Comparison of ENCODE assay signal across 19 cellular contexts in genomic region chr1:2372551-2373490, GRCh38. TPM values are rescaled to one million over a fixed set of nuclear protein-coding genes. Genes with fewer than 3 reads are reported as not detected.
DNase-seq lines count a peak whose midpoint lies in the region; ATAC-seq, FAIRE-seq and TF ChIP-seq lines count a peak whose summit lies in the region.
"Had no signal": no experiment of that assay in that cellular context is flagged by ENCODE, and none has a peak within 500 bp of the region (broad histone marks: within the 10 kb centered on the region; RNA-seq: fewer than 3 reads in every experiment).

No MANE protein-coding gene starts in this region.

- DNase-seq in cardiac septum (ENCODE audit: low spot score) (peak; percentile 70), heart right ventricle (no peak), kidney (peak; percentile 65), aorta (peak; percentile 46 to 67), Karpas-422 (no peak), H9 (no peak), SIG-M5 treated with dmso at 0.1 percent for 504 hours (lab: John Stamatoyannopoulos, UW; ENCODE audit: unreplicated experiment) (no peak)
- no peak for DNase-seq in activated naive CD8-positive, alpha-beta T cell treated with anti-CD3 and anti-CD28 coated beads, Interleukin-2, amount 50 U/mL, for 24 hours
- DNase-seq: activated naive CD4-positive, alpha-beta T cell treated with Interleukin-2 at 50 U/mL for 16 hours; brain microvascular endothelial cell; kidney glomerular epithelial cell; NCI-H146; NCI-H2227 treated with DMSO at 0.1 percent for 48 hours; stimulated activated CD4-positive, alpha-beta T cell treated with anti-CD3 and anti-CD28 coated beads, Interleukin-12 subunit alpha, Interleukin-12 subunit beta, amount 100 ng/mL, for 4 hours; stimulated activated naive CD4-positive, alpha-beta T cell; T-helper 9 cell had no signal

- H2BK15ac ChIP-seq in H9 (ENCODE audit: low read depth, low read length): no peak overlapping the region

- H2AFZ ChIP-seq in Karpas-422 (ENCODE audit: low read length) (no peak overlapping the region), H9 (ENCODE audit: low read length) (no peak overlapping the region)
- H2AFZ ChIP-seq: parathyroid adenoma had no signal

- H3K79me2 ChIP-seq in Karpas-422 (ENCODE audit: low read length) (no peaks in the 10 kb centered on the region), H9 (ENCODE audit: insufficient read depth, low read length) (no peaks in the 10 kb centered on the region)
- H3K79me2 ChIP-seq: parathyroid adenoma had no signal

- no peak overlapping the region for H4K5ac ChIP-seq in H9 (ENCODE audit: insufficient read length, low read depth, low read length)

- ATAC-seq in heart right ventricle (no peak), aorta (ENCODE audit: low FRiP score) (no peak)
- peak; percentile 18 for ATAC-seq in activated naive CD8-positive, alpha-beta T cell treated with anti-CD3 and anti-CD28 coated beads, Interleukin-2, amount 50 U/mL, for 24 hours
- ATAC-seq: CD8-positive, alpha-beta T cell had no signal

- no peaks in the 10 kb centered on the region for H3K79me1 ChIP-seq in H9 (ENCODE audit: insufficient read depth, low read depth, low read length, poor library complexity, severe bottlenecking)

- H3K23me2 ChIP-seq in H9 (ENCODE audit: insufficient read length, low read depth, low read length, poor library complexity, severe bottlenecking): no peaks in the 10 kb centered on the region

- H3K27me3 ChIP-seq in heart right ventricle (no peaks in the 10 kb centered on the region), aorta (ENCODE audit: control insufficient read depth in 1 of 2, insufficient read depth in 2 of 2, low read length in 1 of 2) (no peaks in the 10 kb centered on the region), Karpas-422 (ENCODE audit: low read length) (no peaks in the 10 kb centered on the region), H9 (ENCODE audit: insufficient read depth, low read length) (no peaks in the 10 kb centered on the region)
- H3K27me3 ChIP-seq: brain microvascular endothelial cell, dorsolateral prefrontal cortex had no signal

- H3K9me3 ChIP-seq in heart right ventricle: no peaks in the 10 kb centered on the region
- no peaks in the 10 kb centered on the region for H3K9me3 ChIP-seq in kidney (ENCODE audit: control insufficient read depth in 1 of 2, low read length in 2 of 2)
- no peaks in the 10 kb centered on the region for H3K9me3 ChIP-seq in aorta (ENCODE audit: control insufficient read depth, low read length)
- H3K9me3 ChIP-seq in Karpas-422 (ENCODE audit: low read length): no peaks in the 10 kb centered on the region
- H3K9me3 ChIP-seq in H9 (ENCODE audit: control insufficient read depth, low read depth, low read length): no peaks in the 10 kb centered on the region

- no peaks in the 10 kb centered on the region for H3K36me3 Mint-ChIP-seq in activated naive CD8-positive, alpha-beta T cell treated with anti-CD3 and anti-CD28 coated beads, Interleukin-2, amount 50 U/mL, for 24 hours (ENCODE audit: low read depth)
- peaks cover 0 to 15% (median 3%) of the 10 kb centered on the region in 3 experiments; a peak in 4 of 7 replicates for H3K36me3 Mint-ChIP-seq in H9 (ENCODE audit: insufficient read depth in 1 of 3, low read depth in 3 of 3)

- H2BK20ac ChIP-seq in H9 (ENCODE audit: low read depth, low read length, poor library complexity, severe bottlenecking): no peak overlapping the region

- H3K4ac ChIP-seq in H9 (ENCODE audit: low read depth, low read length): no peak overlapping the region

- H3K36me3 ChIP-seq in heart right ventricle (peaks cover 0 to 22% (median 0%) of the 10 kb centered on the region in 9 donors), kidney (ENCODE audit: control insufficient read depth in 1 of 2, insufficient read depth in 2 of 2, low read length in 2 of 2) (peaks cover 2 to 8% of the 10 kb centered on the region in 2 donors), aorta (ENCODE audit: control insufficient read depth in 1 of 2, insufficient read depth in 2 of 2, low read length in 1 of 2) (no peaks in the 10 kb centered on the region), Karpas-422 (ENCODE audit: insufficient read depth, low read length) (no peaks in the 10 kb centered on the region)
- H3K36me3 ChIP-seq: brain microvascular endothelial cell had no signal

- no peak overlapping the region for H2BK5ac ChIP-seq in H9 (ENCODE audit: insufficient read length, low read length)

- H2BK120ac ChIP-seq in H9 (ENCODE audit: low read depth, low read length, poor library complexity, severe bottlenecking): no peak overlapping the region

- no peak overlapping the region for H3K9ac ChIP-seq in kidney (ENCODE audit: low read length in 2 of 2)
- no peak overlapping the region for H3K9ac ChIP-seq in Karpas-422 (ENCODE audit: low read length)
- no peak overlapping the region for H3K9ac ChIP-seq in H9 (ENCODE audit: extremely low read depth, insufficient read length, low read length)
- H3K9ac ChIP-seq: parathyroid adenoma had no signal

- H3K27ac ChIP-seq in heart right ventricle (no peak overlapping the region), kidney (ENCODE audit: low read depth in 2 of 2, low read length in 2 of 2) (no peak overlapping the region), aorta (ENCODE audit: low read depth in 1 of 2, low read length in 2 of 2) (no peak overlapping the region), Karpas-422 (ENCODE audit: low read length) (no peak overlapping the region), H9 (ENCODE audit: insufficient read length, low read depth, low read length) (no peak overlapping the region)
- H3K27ac ChIP-seq: brain microvascular endothelial cell, parathyroid adenoma had no signal

- no peak overlapping the region for H3K56ac ChIP-seq in H9 (ENCODE audit: insufficient read length, low read depth, low read length)

- no peaks in the 10 kb centered on the region for H3K9me2 ChIP-seq in Karpas-422 (replicated peaks; ENCODE audit: insufficient read depth, low read length)

- no peak overlapping the region for H3K23ac ChIP-seq in H9 (ENCODE audit: insufficient read length, low read depth, low read length)

- H3K9me3 Mint-ChIP-seq in activated naive CD8-positive, alpha-beta T cell treated with anti-CD3 and anti-CD28 coated beads, Interleukin-2, amount 50 U/mL, for 24 hours: no peaks in the 10 kb centered on the region
- peaks cover 0 to 3% of the 10 kb centered on the region in 2 experiments; a peak in 2 of 5 replicates for H3K9me3 Mint-ChIP-seq in H9
- H3K9me3 Mint-ChIP-seq: CD8-positive, alpha-beta T cell had no signal

- no peak overlapping the region for H4K8ac ChIP-seq in H9 (replicated peaks; ENCODE audit: insufficient read length, low read depth, low read length)

- no peak overlapping the region for H3K18ac ChIP-seq in H9 (ENCODE audit: insufficient read length, low read depth, low read length)

- H3K4me2 ChIP-seq in Karpas-422 (ENCODE audit: low read depth, low read length, poor library complexity, severe bottlenecking) (no peak overlapping the region), H9 (ENCODE audit: insufficient read depth, insufficient read length, low read length) (no peak overlapping the region)

- H2AK5ac ChIP-seq in H9 (ENCODE audit: insufficient read length, low read length): no peak overlapping the region

- H3K27me3 Mint-ChIP-seq in activated naive CD8-positive, alpha-beta T cell treated with anti-CD3 and anti-CD28 coated beads, Interleukin-2, amount 50 U/mL, for 24 hours: no peaks in the 10 kb centered on the region
- no peaks in the 10 kb centered on the region; the same call in none of the 2 replicates for H3K27me3 Mint-ChIP-seq in H9 (ENCODE audit: low read depth)

- no peak overlapping the region for H3T11ph ChIP-seq in H9 (ENCODE audit: low read length)

- no peak overlapping the region for H3K4me3 Mint-ChIP-seq in activated naive CD8-positive, alpha-beta T cell treated with anti-CD3 and anti-CD28 coated beads, Interleukin-2, amount 50 U/mL, for 24 hours
- H3K4me3 Mint-ChIP-seq in H9: no peak overlapping the region
- H3K4me3 Mint-ChIP-seq: CD8-positive, alpha-beta T cell had no signal

- H4K20me1 ChIP-seq in Karpas-422 (ENCODE audit: insufficient read depth, low read depth, low read length) (peaks cover 4% of the 10 kb centered on the region; the same call in 1 of the 2 replicates), H9 (ENCODE audit: control insufficient read depth, insufficient read depth, insufficient read length) (no peaks in the 10 kb centered on the region)

- H2BK12ac ChIP-seq in H9 (ENCODE audit: insufficient read length, low read depth, low read length): no peak overlapping the region

- H4K91ac ChIP-seq in H9 (ENCODE audit: insufficient read length, low read depth, low read length): no peak overlapping the region

- H3K27ac Mint-ChIP-seq in activated naive CD8-positive, alpha-beta T cell treated with anti-CD3 and anti-CD28 coated beads, Interleukin-2, amount 50 U/mL, for 24 hours: no peak overlapping the region
- H3K27ac Mint-ChIP-seq in H9: no peak overlapping the region
- H3K27ac Mint-ChIP-seq: CD8-positive, alpha-beta T cell had no signal

- H3K4me3 ChIP-seq in heart right ventricle (no peak overlapping the region), kidney (ENCODE audit: low read length in 2 of 2) (no peak overlapping the region), aorta (ENCODE audit: low read length in 2 of 2) (no peak overlapping the region), Karpas-422 (ENCODE audit: low read length) (no peak overlapping the region)
- H3K4me3 ChIP-seq: dorsolateral prefrontal cortex had no signal

- H3K14ac ChIP-seq in H9 (ENCODE audit: insufficient read depth, low read length): no peak overlapping the region; the same call in 1 of the 2 replicates

- WGBS in heart right ventricle, 2 donors: 94 to 95% methylated on average over 36 of the region's 36 CpGs
- WGBS in aorta, 2 donors: 91 to 92% methylated on average over 34 to 36 of the region's 36 CpGs
- WGBS in H9 (ENCODE audit: extremely low coverage, insufficient read length, low lambda C conversion rate): no CpG with 5 or more reads among the region's 36 CpGs

- no peaks in the 10 kb centered on the region for H3K4me1 ChIP-seq in heart right ventricle
- no peaks in the 10 kb centered on the region for H3K4me1 ChIP-seq in kidney (ENCODE audit: control insufficient read depth in 1 of 2, insufficient read depth in 1 of 2, low read depth in 1 of 2, low read length in 2 of 2)
- H3K4me1 ChIP-seq in aorta (ENCODE audit: control insufficient read depth in 1 of 2, insufficient read depth in 2 of 2, low read length in 2 of 2): no peaks in the 10 kb centered on the region
- H3K4me1 ChIP-seq in Karpas-422 (ENCODE audit: low read length): peaks cover 12% of the 10 kb centered on the region
- H3K4me1 ChIP-seq in H9 (ENCODE audit: insufficient read depth, low read length): no peaks in the 10 kb centered on the region
- H3K4me1 ChIP-seq: parathyroid adenoma had no signal

- intact Hi-C loops in cardiac septum (cut with DNase I) (no loop called here), heart right ventricle (cut with DNase I) (loop anchor here in 2 of 10 donors (5.0 to 10.0 kb wide), 2 partner anchors 46 to 48 kb away; no protein-coding TSS in a partner anchor), kidney (cut with DNase I) (no loop called here), aorta (cut with DNase I) (no loop called here)

- no peaks in the 10 kb centered on the region for H3K4me1 Mint-ChIP-seq in activated naive CD8-positive, alpha-beta T cell treated with anti-CD3 and anti-CD28 coated beads, Interleukin-2, amount 50 U/mL, for 24 hours
- peaks cover 0 to 2% of the 10 kb centered on the region in 2 experiments; a peak in 1 of 4 replicates for H3K4me1 Mint-ChIP-seq in H9

- no peak for TF ChIP-seq CTCF in heart right ventricle (IDR thresholded peaks at IDR 0.05)
- no peak for TF ChIP-seq CTCF in kidney (IDR thresholded peaks at IDR 0.05; ENCODE audit: borderline replicate concordance, extremely low read depth, insufficient read depth)
- no peak for TF ChIP-seq CTCF in H9 (conservative IDR thresholded peaks at IDR 0.05)

- no peak for FAIRE-seq in kidney (lab: Jason Lieb, UNC)

RNA-seq across cellular contexts. Expression of gene MORN1, which starts 18.5 kb away (rescaled TPM):
- total RNA-seq in cardiac septum: 3.6 TPM
- 1 to 10 TPM; 3.5 to 7.6 (median 5.7) TPM for total RNA-seq in heart right ventricle
- polyA plus RNA-seq in heart right ventricle: 1 to 10 TPM; 1.2 to 3.0 TPM
- total RNA-seq in kidney: 24.7 TPM
- 9.0 TPM for polyA plus RNA-seq in kidney (ENCODE audit: insufficient read depth, low read depth, low replicate concordance)
- total RNA-seq in aorta: 10 to 100 TPM in 1 of 2 donors, 1 to 10 TPM in 1; 4.7 to 12.0 TPM
- polyA plus RNA-seq in aorta: 1 to 10 TPM in 1 of 2 donors, under 1 TPM in 1; 0.50 to 9.0 TPM
- 6.2 and 9.8 TPM in 2 replicates for total RNA-seq in Karpas-422 (2014; rRNA removed; shearing (Covaris generic); ENCODE audit: low replicate concordance)
- total RNA-seq in H9 (2021): 12.7 and 14.3 TPM in 2 replicates

RNA-seq across cellular contexts. Expression of gene RER1, which starts 18.8 kb away (rescaled TPM):
- total RNA-seq in cardiac septum: 81.9 TPM
- 100 to 1,000 TPM in 1 of 10 donors, 10 to 100 TPM in 9; 70.1 to 107 (median 84.1) TPM for total RNA-seq in heart right ventricle
- polyA plus RNA-seq in heart right ventricle: 10 to 100 TPM; 55.5 to 77.0 TPM
- total RNA-seq in kidney: 162 TPM
- polyA plus RNA-seq in kidney (ENCODE audit: insufficient read depth, low read depth, low replicate concordance): 158 TPM
- total RNA-seq in aorta: 10 to 100 TPM; 91.0 to 99.8 TPM
- polyA plus RNA-seq in aorta: 10 to 100 TPM; 41.1 to 75.8 TPM
- 57.2 and 108 TPM in 2 replicates for total RNA-seq in Karpas-422 (2014; rRNA removed; shearing (Covaris generic); ENCODE audit: low replicate concordance)
- 110 and 118 TPM in 2 replicates for total RNA-seq in H9 (2021)

RNA-seq across cellular contexts. Expression of gene PEX10, which starts 39.5 kb away (rescaled TPM):
- total RNA-seq in cardiac septum (18.1 TPM), heart right ventricle (10 to 100 TPM; 14.6 to 26.0 (median 18.6) TPM), kidney (25.6 TPM), aorta (10 to 100 TPM in 1 of 2 donors, 1 to 10 TPM in 1; 9.8 to 13.1 TPM), H9 (2021) (33.6 and 34.4 TPM in 2 replicates)
- polyA plus RNA-seq in heart right ventricle (10 to 100 TPM; 13.7 to 19.1 TPM), kidney (ENCODE audit: insufficient read depth, low read depth, low replicate concordance) (26.8 TPM), aorta (10 to 100 TPM in 1 of 2 donors, 1 to 10 TPM in 1; 4.0 to 15.3 TPM)
- 21.4 and 32.4 TPM in 2 replicates for total RNA-seq in Karpas-422 (2014; rRNA removed; shearing (Covaris generic); ENCODE audit: low replicate concordance)

Comparison
In these comparisons a context has a peak if more than half of its experiments do, and no peak if none do; other contexts are left out.
1. DNase-seq: peak in cardiac septum (single experiment), kidney (single experiment) and aorta (2 of 2); none in heart right ventricle (0 of 2), activated naive CD8-positive, alpha-beta T cell treated with anti-CD3 and anti-CD28 coated beads, Interleukin-2, amount 50 U/mL, for 24 hours (single experiment), Karpas-422 (single experiment), H9 (single experiment) and SIG-M5 treated with dmso at 0.1 percent for 504 hours (single experiment).